In genomic region chr4:4388418-4388817, GRCh38 we compare ENCODE assay signal across 11 cellular contexts. TPM values are rescaled to one million over a fixed set of nuclear protein-coding genes. Genes with fewer than 3 reads are reported as not detected.
A peak's percentile ranks its signal among the peaks of the same experiment; 100 is the strongest.
DNase-seq lines count a peak whose midpoint lies in the region; ATAC-seq and FAIRE-seq lines count a peak whose summit lies in the region.
"Had no signal": no experiment of that assay in that cellular context is flagged by ENCODE, and none has a peak within 500 bp of the region (broad histone marks: within the 10 kb centered on the region; RNA-seq: fewer than 3 reads in every experiment).

No MANE protein-coding gene starts in this region.

- H3K36me3 ChIP-seq in iPS-20b (ENCODE audit: insufficient read depth, low read depth, low read length) = peaks cover 20% of the 10 kb centered on the region; the same call in 1 of the 2 replicates
- H3K36me3 ChIP-seq: heart left ventricle had no signal

- DNase-seq in activated naive CD4-positive, alpha-beta T cell (lab: John Stamatoyannopoulos, UW) = no peak
- DNase-seq in activated CD8-positive, alpha-beta T cell treated with anti-CD3 and anti-CD28 coated beads, Interleukin-2, amount 10 ng/mL, durations not matched to agents 7 days and 5 days = no peak
- DNase-seq in HK-2 (ENCODE audit: unreplicated experiment) (no peak), RCC 7860 (ENCODE audit: low spot score) (no peak), foreskin melanocyte (no peak)
- DNase-seq: heart left ventricle had no signal

- H3K9me3 Mint-ChIP-seq in activated naive CD4-positive, alpha-beta T cell treated with anti-CD3 and anti-CD28 coated beads, Interleukin-2, amount 50 U/mL, for 24 hours = no peaks in the 10 kb centered on the region
- H3K9me3 Mint-ChIP-seq in activated CD8-positive, alpha-beta T cell treated with anti-CD3 and anti-CD28 coated beads, Interleukin-2, amount 10 ng/mL, durations not matched to agents 7 days and 5 days (ENCODE audit: insufficient read depth) = no peaks in the 10 kb centered on the region

- peaks cover 76% of the 10 kb centered on the region for H3K27me3 ChIP-seq in iPS-20b (ENCODE audit: insufficient read depth, low read length)

- no peak overlapping the region for H3K27ac Mint-ChIP-seq in activated naive CD4-positive, alpha-beta T cell treated with anti-CD3 and anti-CD28 coated beads, Interleukin-2, amount 50 U/mL, for 24 hours
- no peak overlapping the region for H3K27ac Mint-ChIP-seq in activated CD8-positive, alpha-beta T cell treated with anti-CD3 and anti-CD28 coated beads, Interleukin-2, amount 10 ng/mL, durations not matched to agents 7 days and 5 days

- H3K9ac ChIP-seq in iPS-20b (ENCODE audit: low read depth, low read length) = no peak overlapping the region; the same call in 1 of the 2 replicates

- peak overlapping the region; percentile 75 for H3K4me3 Mint-ChIP-seq in activated naive CD4-positive, alpha-beta T cell treated with anti-CD3 and anti-CD28 coated beads, Interleukin-2, amount 50 U/mL, for 24 hours
- H3K4me3 Mint-ChIP-seq in activated CD8-positive, alpha-beta T cell treated with anti-CD3 and anti-CD28 coated beads, Interleukin-2, amount 10 ng/mL, durations not matched to agents 7 days and 5 days = peak overlapping the region; percentile 59

- FAIRE-seq in RCC 7860 (lab: Jason Lieb, UNC) = no peak

- no peaks in the 10 kb centered on the region for H3K36me3 Mint-ChIP-seq in activated naive CD4-positive, alpha-beta T cell treated with anti-CD3 and anti-CD28 coated beads, Interleukin-2, amount 50 U/mL, for 24 hours
- H3K36me3 Mint-ChIP-seq in activated CD8-positive, alpha-beta T cell treated with anti-CD3 and anti-CD28 coated beads, Interleukin-2, amount 10 ng/mL, durations not matched to agents 7 days and 5 days (ENCODE audit: low read depth) = no peaks in the 10 kb centered on the region
- H3K36me3 Mint-ChIP-seq: CD14-positive monocyte had no signal

- POLR2A ChIA-PET in activated CD8-positive, alpha-beta T cell treated with anti-CD3 and anti-CD28 coated beads, Interleukin-2, amount 10 ng/mL, durations not matched to agents 7 days and 5 days (lab: Charles Lee) = no interaction called here

- H3K4me1 ChIP-seq in iPS-20b (ENCODE audit: insufficient read depth, low read length) = no peaks in the 10 kb centered on the region; the same call in 1 of the 2 replicates

- peaks cover 9% of the 10 kb centered on the region for H3K4me1 Mint-ChIP-seq in activated naive CD4-positive, alpha-beta T cell treated with anti-CD3 and anti-CD28 coated beads, Interleukin-2, amount 50 U/mL, for 24 hours
- H3K4me1 Mint-ChIP-seq in activated CD8-positive, alpha-beta T cell treated with anti-CD3 and anti-CD28 coated beads, Interleukin-2, amount 10 ng/mL, durations not matched to agents 7 days and 5 days (ENCODE audit: low read depth) = peaks cover 19% of the 10 kb centered on the region

- no peak overlapping the region for H3K27ac ChIP-seq in iPS-20b (ENCODE audit: low read length)
- H3K27ac ChIP-seq: heart left ventricle had no signal

- ATAC-seq in activated CD8-positive, alpha-beta T cell treated with anti-CD3 and anti-CD28 coated beads, Interleukin-2, amount 10 ng/mL, durations not matched to agents 7 days and 5 days = no peak
- ATAC-seq in GM21529 (IDR thresholded peaks at IDR 0.05; ENCODE audit: unreplicated experiment) = no peak
- ATAC-seq: heart left ventricle, Right ventricle myocardium inferior had no signal

- H3K4me3 ChIP-seq in iPS-20b (ENCODE audit: low read length) = peak overlapping the region; percentile 74; the same call in 1 of the 2 replicates

- CTCF ChIA-PET in activated CD8-positive, alpha-beta T cell treated with anti-CD3 and anti-CD28 coated beads, Interleukin-2, amount 10 ng/mL, durations not matched to agents 7 days and 5 days (lab: Charles Lee) = no interaction called here

- peaks cover 16% of the 10 kb centered on the region for H3K27me3 Mint-ChIP-seq in activated naive CD4-positive, alpha-beta T cell treated with anti-CD3 and anti-CD28 coated beads, Interleukin-2, amount 50 U/mL, for 24 hours
- H3K27me3 Mint-ChIP-seq in activated CD8-positive, alpha-beta T cell treated with anti-CD3 and anti-CD28 coated beads, Interleukin-2, amount 10 ng/mL, durations not matched to agents 7 days and 5 days (ENCODE audit: low read depth) = peaks cover 29% of the 10 kb centered on the region

- no peaks in the 10 kb centered on the region for H3K9me3 ChIP-seq in iPS-20b (ENCODE audit: insufficient read depth, low read depth, low read length)
- H3K9me3 ChIP-seq: heart left ventricle had no signal

RNA-seq across cellular contexts. Expression of gene NSG1, which starts 1.5 kb away (rescaled TPM):
- 10 to 100 TPM; 15.8 to 17.8 TPM for total RNA-seq in activated CD8-positive, alpha-beta T cell treated with anti-CD3 and anti-CD28 coated beads, Interleukin-2, amount 10 ng/mL, durations not matched to agents 7 days and 5 days
